ENCODE assay signal across 1 cellular context in genomic region chr4:145723336-145723735, GRCh38.
TF ChIP-seq lines count a peak whose summit lies in the region.

No MANE protein-coding gene starts in this region.

TF ChIP-seq in GM12878, 131 proteins besides CTCF, POLR2A, EP300 and RAD21 (continued from another document):
- TF ChIP-seq SKIL (IDR thresholded peaks at IDR 0.05; ENCODE audit: low read depth, poor library complexity, severe bottlenecking) (no peak), SMAD5 (IDR thresholded peaks at IDR 0.05; ENCODE audit: low read depth) (no peak), HDGF (IDR thresholded peaks at IDR 0.05) (no peak), ELK1 (IDR thresholded peaks at IDR 0.05; ENCODE audit: low read depth, low read length) (no peak), ASH2L (IDR thresholded peaks at IDR 0.05; ENCODE audit: borderline replicate concordance, low read depth) (no peak), SUPT20H (IDR thresholded peaks at IDR 0.05; ENCODE audit: borderline replicate concordance, control insufficient read depth, low read depth, low read length) (no peak), NRF1 (conservative IDR thresholded peaks at IDR 0.05; ENCODE audit: low read depth, low read length) (no peak), TCF3 (IDR thresholded peaks at IDR 0.05; ENCODE audit: borderline replicate concordance, insufficient read depth, low read depth, low read length) (no peak), ESRRA (IDR thresholded peaks at IDR 0.05; ENCODE audit: low read length) (no peak), STAT1 (conservative IDR thresholded peaks at IDR 0.05) (no peak), RELA (IDR thresholded peaks at IDR 0.05; ENCODE audit: borderline replicate concordance, partially characterized antibody) (no peak), CEBPB (IDR thresholded peaks at IDR 0.05; ENCODE audit: borderline replicate concordance in 1 of 2, low read depth in 2 of 2, low read length in 2 of 2) (no peak), CEBPZ (IDR thresholded peaks at IDR 0.05; ENCODE audit: low read depth, low read length) (no peak), CREB1 (IDR thresholded peaks at IDR 0.05; ENCODE audit: low read depth) (no peak), RFX5 (IDR thresholded peaks at IDR 0.05; ENCODE audit: low read depth, low read length) (no peak)
